In genomic region chr12:60138526-60138925, GRCh38 we compare ENCODE assay signal across 26 cellular contexts.
"Had no signal": no experiment of that assay in that cellular context is flagged by ENCODE, and none has a peak within 500 bp of the region (broad histone marks: within the 10 kb centered on the region; RNA-seq: fewer than 3 reads in every experiment).

No MANE protein-coding gene starts in this region.

- H3K27me3 ChIP-seq: brain microvascular endothelial cell, dorsolateral prefrontal cortex, esophagus muscularis mucosa had no signal

- ATAC-seq: activated CD4-positive, alpha-beta T cell treated with anti-CD3 and anti-CD28 coated beads for 36 hours; activated CD8-positive, alpha-beta T cell treated with anti-CD3 and anti-CD28 coated beads, Interleukin-2, amount 10 ng/mL, durations not matched to agents 7 days and 5 days; activated T-cell treated with anti-CD3 and anti-CD28 coated beads, Interleukin-2, amount 50 U/mL, for 4 hours; activated T-helper 17 cell treated with anti-CD3 and anti-CD28 coated beads, Interleukin-2, amount 50 U/mL, for 72 hours had no signal

- H3K27ac ChIP-seq: brain microvascular endothelial cell, coronary artery, dorsolateral prefrontal cortex, esophagus muscularis mucosa had no signal

- H3K9me3 ChIP-seq: esophagus muscularis mucosa had no signal

- FAIRE-seq: astrocyte, bronchial epithelial cell had no signal

- H3K36me3 ChIP-seq: brain microvascular endothelial cell, esophagus muscularis mucosa had no signal

- H3K4me1 ChIP-seq: esophagus muscularis mucosa had no signal

- DNase-seq: activated CD4-positive, alpha-beta memory T cell treated with anti-CD3 and anti-CD28 coated beads for 36 hours; activated CD4-positive, alpha-beta T cell treated with anti-CD3 and anti-CD28 coated beads for 36 hours; activated CD4-positive, alpha-beta T cell treated with anti-CD3 and anti-CD28 coated beads, Interleukin-2, amount 10 ng/mL, durations not matched to agents 24 days and 14 days; activated CD4-positive, CD25-positive, alpha-beta regulatory T cell; activated CD4-positive, CD25-positive, alpha-beta regulatory T cell treated with anti-CD3 and anti-CD28 coated beads, Interleukin-2, amount 50 U/mL, for 72 hours; activated CD8-positive, alpha-beta T cell treated with anti-CD3 and anti-CD28 coated beads, Interleukin-2, amount 10 ng/mL, durations not matched to agents 7 days and 5 days; activated effector memory CD4-positive, alpha-beta T cell treated with Interleukin-2 at 50 U/mL for 16 hours; activated gamma-delta T cell treated with Interleukin-2 at 50 U/mL for 16 hours; activated naive CD4-positive, alpha-beta T cell treated with anti-CD3 and anti-CD28 coated beads, Interleukin-2, amount 50 U/mL, for 16 hours; activated naive CD4-positive, alpha-beta T cell treated with Interleukin-2 at 50 U/mL for 16 hours; activated T-cell treated with anti-CD3 and anti-CD28 coated beads, Interleukin-2, amount 50 U/mL, for 4 hours; amniotic stem cell; anterior cingulate cortex; brain microvascular endothelial cell; dorsolateral prefrontal cortex; effector memory CD4-positive, alpha-beta T cell; endodermal cell; erythroblast; foreskin melanocyte; head of caudate nucleus; T-helper 2 cell had no signal

- H3K4me3 ChIP-seq: coronary artery, dorsolateral prefrontal cortex, esophagus muscularis mucosa had no signal
